ENCODE assay signal across 8 cellular contexts in genomic region chr11:86069408-86070086, GRCh38. TPM values are rescaled to one million over a fixed set of nuclear protein-coding genes. Genes with fewer than 3 reads are reported as not detected.
DNase-seq lines count a peak whose midpoint lies in the region; ATAC-seq lines count a peak whose summit lies in the region.

No MANE protein-coding gene starts in this region.

- no peaks in the 10 kb centered on the region for H3K27me3 ChIP-seq in HUES48 (ENCODE audit: control insufficient read depth, insufficient read depth, low read length)
- H3K27me3 ChIP-seq in mucosa of stomach (ENCODE audit: control insufficient read depth, insufficient read depth, low read length), result no peaks in the 10 kb centered on the region

- peak overlapping the region; percentile 53 for H3K4me3 ChIP-seq in HUES48 (ENCODE audit: low read depth, low read length)
- peak overlapping the region; percentile 4 for H3K4me3 ChIP-seq in mucosa of stomach (ENCODE audit: low read length)

- H3K9me3 ChIP-seq in HUES48 (ENCODE audit: control insufficient read depth, insufficient read depth, low read length) (no peaks in the 10 kb centered on the region), mucosa of stomach (ENCODE audit: control insufficient read depth, low read length) (no peaks in the 10 kb centered on the region)

- H3K9ac ChIP-seq in HUES48 (ENCODE audit: low read depth, low read length), result peak overlapping the region; percentile 88
- H3K9ac ChIP-seq in mucosa of stomach (ENCODE audit: low read length), result peak overlapping the region; percentile 59

- peak overlapping the region; percentile 98 for H3K27ac ChIP-seq in HUES48 (ENCODE audit: low read depth, low read length)

- H3K36me3 ChIP-seq in HUES48 (ENCODE audit: control insufficient read depth, insufficient read depth, low read length) (no peaks in the 10 kb centered on the region), mucosa of stomach (ENCODE audit: control insufficient read depth, insufficient read depth, low read length) (no peaks in the 10 kb centered on the region)

- peaks cover 24% of the 10 kb centered on the region for H3K4me1 ChIP-seq in HUES48 (ENCODE audit: control insufficient read depth, insufficient read depth, low read length)
- H3K4me1 ChIP-seq in mucosa of stomach (ENCODE audit: control insufficient read depth, insufficient read depth, low read length), result peaks cover 17% of the 10 kb centered on the region

- ATAC-seq in GM19463 (IDR thresholded peaks at IDR 0.05; ENCODE audit: unreplicated experiment), result peak; percentile 15
- peak; percentile 65 for ATAC-seq in esophagus mucosa

- DNase-seq in DMS153 treated with DMSO at 0.1 percent for 48 hours (lab: John Stamatoyannopoulos, UW; ENCODE audit: unreplicated experiment) (peak; percentile 63), SW480 (ENCODE audit: low spot score) (peak; percentile 95), T1000 (lab: John Stamatoyannopoulos, UW) (no peak)
- no peak for DNase-seq in stimulated activated CD4-positive, alpha-beta T cell treated with anti-CD3 and anti-CD28 coated beads, Interleukin-1b, Interleukin-23, amount 100 ng/mL, for 48 hours

RNA-seq across cellular contexts. Expression of gene PICALM, which starts 0.7 kb away (rescaled TPM):
- total RNA-seq in esophagus mucosa, result 97.8 TPM

Comparison
In these comparisons a context has a peak if more than half of its experiments do, and no peak if none do; other contexts are left out.
1. DNase-seq: peak in DMS153 treated with DMSO at 0.1 percent for 48 hours (single experiment) and SW480 (single experiment); none in stimulated activated CD4-positive, alpha-beta T cell treated with anti-CD3 and anti-CD28 coated beads, Interleukin-1b, Interleukin-23, amount 100 ng/mL, for 48 hours (single experiment) and T1000 (single experiment).